ENCODE assay signal across 1 cellular context in the genomic region with DNA sequence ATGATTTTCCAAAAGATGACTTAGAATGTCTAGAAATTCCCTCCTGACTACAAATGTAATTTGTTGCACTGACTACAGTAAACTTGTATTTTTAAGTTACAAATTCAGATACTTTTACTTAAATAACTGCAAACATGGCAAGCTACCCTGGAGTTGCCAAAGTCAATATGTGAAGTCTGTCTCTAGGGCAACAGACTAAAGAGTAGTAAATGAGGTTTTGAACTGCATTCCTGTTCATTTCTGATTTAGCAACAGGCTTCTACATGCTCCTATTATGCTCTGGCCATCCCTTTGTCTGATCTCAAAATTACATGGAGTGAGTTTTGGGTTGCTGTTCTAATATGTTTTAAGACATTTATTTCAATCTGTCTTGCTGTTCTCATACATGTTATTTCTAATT.
TF ChIP-seq lines count a peak whose summit lies in the region.

No MANE protein-coding gene starts in this region.

TF ChIP-seq in IMR-90, 13 proteins besides CTCF, POLR2A, EP300 and RAD21 (continued from another document):
- TF ChIP-seq, protein P1, sequence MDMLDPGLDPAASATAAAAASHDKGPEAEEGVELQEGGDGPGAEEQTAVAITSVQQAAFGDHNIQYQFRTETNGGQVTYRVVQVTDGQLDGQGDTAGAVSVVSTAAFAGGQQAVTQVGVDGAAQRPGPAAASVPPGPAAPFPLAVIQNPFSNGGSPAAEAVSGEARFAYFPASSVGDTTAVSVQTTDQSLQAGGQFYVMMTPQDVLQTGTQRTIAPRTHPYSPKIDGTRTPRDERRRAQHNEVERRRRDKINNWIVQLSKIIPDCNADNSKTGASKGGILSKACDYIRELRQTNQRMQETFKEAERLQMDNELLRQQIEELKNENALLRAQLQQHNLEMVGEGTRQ (IDR thresholded peaks at IDR 0.05; ENCODE audit: low read depth, low read length): no peak
